Comparison of ENCODE assay signal across 24 cellular contexts in the genomic region with DNA sequence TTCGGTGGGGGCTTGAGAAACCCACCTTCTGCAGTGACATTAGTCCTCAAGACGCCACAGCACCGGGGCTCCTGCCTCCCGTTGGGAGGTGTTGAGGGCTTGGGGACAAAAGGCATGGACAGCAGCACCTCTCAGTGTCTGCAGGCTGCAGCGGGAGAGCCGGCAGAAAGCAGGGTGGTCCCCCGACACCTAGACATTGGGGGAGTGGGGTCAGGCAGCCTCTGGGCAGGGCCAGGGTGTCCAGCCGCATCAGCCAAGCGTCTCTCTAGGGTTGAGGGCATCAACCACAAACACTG.
"Had no signal": no experiment of that assay in that cellular context is flagged by ENCODE, and none has a peak within 500 bp of the region (broad histone marks: within the 10 kb centered on the region; RNA-seq: fewer than 3 reads in every experiment).

No MANE protein-coding gene starts in this region.

- H3K36me3 ChIP-seq: left lung, neutrophil, ovary, suprapubic skin, thoracic aorta, tibial artery, upper lobe of right lung had no signal

- ATAC-seq: left colon; left lung; naive thymus-derived CD8-positive, alpha-beta T cell; right cardiac atrium; sciatic nerve; stimulated activated effector memory CD8-positive, alpha-beta T cell treated with anti-CD3 and anti-CD28 coated beads, Interleukin-12 subunit alpha, Interleukin-12 subunit beta, amount 100 ng/mL, for 72 hours; upper lobe of right lung had no signal

- H3K27ac ChIP-seq: left lung, neutrophil, ovary, skin epidermis, suprapubic skin, thoracic aorta, tibial artery, upper lobe of right lung had no signal

- H3K4me1 ChIP-seq: left lung, upper lobe of right lung had no signal

- H3K27me3 ChIP-seq: ovary had no signal

- H3K4me3 ChIP-seq: left lung, ovary, skin epidermis, suprapubic skin, thoracic aorta, tibial artery, upper lobe of right lung had no signal

- H3K9me3 ChIP-seq: left lung, neutrophil, ovary, suprapubic skin, thoracic aorta, tibial artery, upper lobe of right lung had no signal

- FAIRE-seq: islet of Langerhans, kidney, urothelium cell line had no signal

- DNase-seq: hippocampal formation; immature natural killer cell; left colon; mammary epithelial cell; mesenchymal stem cell; occipital lobe; ovary; right cardiac atrium; stimulated activated CD4-positive, alpha-beta T cell treated with anti-CD3 and anti-CD28 coated beads, Interleukin-4, amount 100 ng/mL, for 24 hours; stimulated activated naive CD4-positive, alpha-beta T cell; tibial artery; trophoblast cell; upper lobe of right lung had no signal
